ENCODE assay signal across 9 cellular contexts in genomic region chr11:35943294-35943693, GRCh38. TPM values are rescaled to one million over a fixed set of nuclear protein-coding genes. Genes with fewer than 3 reads are reported as not detected.
DNase-seq lines count a peak whose midpoint lies in the region; ATAC-seq and TF ChIP-seq lines count a peak whose summit lies in the region.
"Had no signal": no experiment of that assay in that cellular context is flagged by ENCODE, and none has a peak within 500 bp of the region (broad histone marks: within the 10 kb centered on the region; RNA-seq: fewer than 3 reads in every experiment).

No MANE protein-coding gene starts in this region.

- no peak for TF ChIP-seq CTCF in left ventricle myocardium inferior (IDR thresholded peaks at IDR 0.05; ENCODE audit: borderline replicate concordance)
- no peak for TF ChIP-seq CTCF in brain (conservative IDR thresholded peaks at IDR 0.05)
- no peak for TF ChIP-seq CTCF in mucosa of descending colon (IDR thresholded peaks at IDR 0.05)

- H3K9me3 ChIP-seq in left ventricle myocardium inferior (replicated peaks) (no peaks in the 10 kb centered on the region), mucosa of descending colon (no peaks in the 10 kb centered on the region), aorta (ENCODE audit: control insufficient read depth, low read length) (no peaks in the 10 kb centered on the region)

- WGBS in aorta, 2 donors: 17 to 19% methylated on average over 9 of the region's 9 CpGs

- peaks cover 6% of the 10 kb centered on the region for H3K27me3 Mint-ChIP-seq in brain

- H3K27me3 ChIP-seq in left ventricle myocardium inferior (ENCODE audit: low read depth) (peaks cover 27% of the 10 kb centered on the region), aorta (ENCODE audit: control insufficient read depth in 1 of 2, insufficient read depth in 2 of 2, low read length in 1 of 2) (no peaks in the 10 kb centered on the region)

- peak overlapping the region; percentile 83 to 94 (median 87) for H3K4me3 Mint-ChIP-seq in brain

- H3K4me3 ChIP-seq in left ventricle myocardium inferior (peak overlapping the region; percentile 75), mucosa of descending colon (peak overlapping the region; percentile 11), aorta (ENCODE audit: low read length in 2 of 2) (peak overlapping the region; percentile 62 to 69)

- peaks cover 0 to 6% (median 0%) of the 10 kb centered on the region in 5 experiments for H3K9me3 Mint-ChIP-seq in brain

- intact Hi-C loops in left ventricle myocardium inferior (cut with micrococcal nuclease): no loop called here
- intact Hi-C loops in left ventricle myocardium superior (cut with micrococcal nuclease): no loop called here
- intact Hi-C loops in mucosa of descending colon (cut with DNase I, micrococcal nuclease): no loop called here
- intact Hi-C loops in aorta (cut with DNase I): loop anchor here in 1 of 2 donors (10.0 kb wide), 2 partner anchors 328 to 332 kb away; partner anchors contain the start of gene FJX1

- peak overlapping the region; percentile 83 to 95 (median 94) for H3K27ac Mint-ChIP-seq in brain

- ATAC-seq in left ventricle myocardium superior: no peak
- ATAC-seq in mucosa of descending colon: no peak
- no peak for ATAC-seq in aorta (ENCODE audit: low FRiP score)
- no peak for ATAC-seq in HG02678 (IDR thresholded peaks at IDR 0.05; ENCODE audit: unreplicated experiment)
- ATAC-seq in GM18861 (IDR thresholded peaks at IDR 0.05; ENCODE audit: unreplicated experiment): no peak
- ATAC-seq in GM18873 (IDR thresholded peaks at IDR 0.05; ENCODE audit: low FRiP score, unreplicated experiment): no peak

- H3K27ac ChIP-seq in left ventricle myocardium inferior (replicated peaks) (peak overlapping the region; percentile 72), aorta (ENCODE audit: low read depth in 1 of 2, low read length in 2 of 2) (no peak overlapping the region)

- no peak for DNase-seq in left ventricle myocardium inferior
- DNase-seq in left ventricle myocardium superior: no peak
- DNase-seq in mucosa of descending colon: no peak
- no peak for DNase-seq in aorta
- DNase-seq: NCI-H187 had no signal

- H3K4me1 Mint-ChIP-seq in brain: peaks cover 58% of the 10 kb centered on the region

- H3K36me3 Mint-ChIP-seq in brain: peaks cover 10% of the 10 kb centered on the region

- H3K4me1 ChIP-seq in left ventricle myocardium inferior (peaks cover 19% of the 10 kb centered on the region), mucosa of descending colon (ENCODE audit: low read depth) (no peaks in the 10 kb centered on the region), aorta (ENCODE audit: control insufficient read depth in 1 of 2, insufficient read depth in 2 of 2, low read length in 2 of 2) (no peaks in the 10 kb centered on the region)

- H3K36me3 ChIP-seq in left ventricle myocardium inferior: no peaks in the 10 kb centered on the region
- H3K36me3 ChIP-seq in mucosa of descending colon (ENCODE audit: low read depth): no peaks in the 10 kb centered on the region
- no peaks in the 10 kb centered on the region for H3K36me3 ChIP-seq in aorta (ENCODE audit: control insufficient read depth in 1 of 2, insufficient read depth in 2 of 2, low read length in 1 of 2)

RNA-seq across cellular contexts. Expression of gene LDLRAD3, which starts 0.6 kb away (rescaled TPM):
- 1.0 TPM for total RNA-seq in left ventricle myocardium inferior
- total RNA-seq in left ventricle myocardium superior: 1.6 TPM
- 28.5 TPM for polyA plus RNA-seq in brain (ENCODE audit: insufficient read depth, low read depth, low replicate concordance)
- 1 to 10 TPM; 1.0 to 8.1 (median 2.0) TPM for total RNA-seq in mucosa of descending colon
- 10 to 100 TPM; 16.2 to 19.6 TPM for total RNA-seq in aorta
- 1 to 10 TPM; 2.3 to 5.5 TPM for polyA plus RNA-seq in aorta

Comparison
In these comparisons a context has a peak if more than half of its experiments do, and no peak if none do; other contexts are left out.
1. H3K4me3 ChIP-seq: peak in every context shown above with its lines; median percentile 75 in left ventricle myocardium inferior; 66 in aorta; 11 in mucosa of descending colon.